In genomic region chrX:100408643-100409315, GRCh38 we compare ENCODE assay signal across 11 cellular contexts. TPM values are rescaled to one million over a fixed set of nuclear protein-coding genes. Genes with fewer than 3 reads are reported as not detected.
A peak's percentile ranks its signal among the peaks of the same experiment; 100 is the strongest.
DNase-seq lines count a peak whose midpoint lies in the region; ATAC-seq and TF ChIP-seq lines count a peak whose summit lies in the region.
"Had no signal": no experiment of that assay in that cellular context is flagged by ENCODE, and none has a peak within 500 bp of the region (broad histone marks: within the 10 kb centered on the region; RNA-seq: fewer than 3 reads in every experiment).

No MANE protein-coding gene starts in this region.

- no TSS peak for BruUV-seq in Caco-2 (replicated peaks; lab: Mats Ljungman, UMichigan)

- H3K4me1 Mint-ChIP-seq in Caco-2 (ENCODE audit: low read depth, unreplicated experiment): peaks cover 5% of the 10 kb centered on the region
- H3K4me1 Mint-ChIP-seq in progenitor cell of endocrine pancreas (ENCODE audit: low read depth): peaks cover 28% of the 10 kb centered on the region

- H3K36me3 Mint-ChIP-seq in Caco-2 (ENCODE audit: insufficient read depth, unreplicated experiment) (no peaks in the 10 kb centered on the region), progenitor cell of endocrine pancreas (ENCODE audit: insufficient read depth) (peaks cover 18% of the 10 kb centered on the region)

- H3K9ac ChIP-seq in HUES6 (ENCODE audit: low read length): peak overlapping the region; percentile 9

- no peaks in the 10 kb centered on the region for H3K79me2 ChIP-seq in hepatocyte

- ATAC-seq in HG02938 (IDR thresholded peaks at IDR 0.05; ENCODE audit: unreplicated experiment) (no peak), GM18502 (IDR thresholded peaks at IDR 0.05; ENCODE audit: poor library complexity, unreplicated experiment) (no peak), GM19467 (IDR thresholded peaks at IDR 0.05; ENCODE audit: unreplicated experiment) (no peak)

- CTCF ChIA-PET in Caco-2 (lab: Charles Lee): interaction anchor here (0.7 kb wide), 1 partner anchor 47 kb away, joined by 4 read pairs; no protein-coding TSS in a partner anchor

- intact Hi-C loops in Caco-2 (cut with micrococcal nuclease; ENCODE audit: unreplicated experiment): no loop called here

- H3K27ac Mint-ChIP-seq in Caco-2 (ENCODE audit: unreplicated experiment): no peak overlapping the region
- no peak overlapping the region for H3K27ac Mint-ChIP-seq in progenitor cell of endocrine pancreas

- WGBS in hepatocyte (ENCODE audit: low lambda C conversion rate, missing lambda C conversion rate): 42% methylated on average over 59 of the region's 82 CpGs

- peak overlapping the region; percentile 87 for H3K4me2 ChIP-seq in hepatocyte

- H3K4me1 ChIP-seq in Caco-2: no peaks in the 10 kb centered on the region
- peaks cover 27% of the 10 kb centered on the region for H3K4me1 ChIP-seq in HUES6 (ENCODE audit: control insufficient read depth, insufficient read depth, low read length)
- H3K4me1 ChIP-seq in hepatocyte (ENCODE audit: insufficient read depth): no peaks in the 10 kb centered on the region

- no peaks in the 10 kb centered on the region for H3K9me2 ChIP-seq in hepatocyte (replicated peaks; ENCODE audit: insufficient read depth)

- peak overlapping the region; percentile 68 for H2AFZ ChIP-seq in hepatocyte

- peaks cover 16% of the 10 kb centered on the region for H3K27me3 Mint-ChIP-seq in Caco-2 (ENCODE audit: insufficient read depth, unreplicated experiment)
- peaks cover 73% of the 10 kb centered on the region for H3K27me3 Mint-ChIP-seq in progenitor cell of endocrine pancreas

- POLR2A ChIA-PET in Caco-2 (lab: Charles Lee): no interaction called here

- no peak for TF ChIP-seq CTCF in Caco-2 (IDR thresholded peaks at IDR 0.05; ENCODE audit: insufficient read depth in 1 of 2, low read depth in 1 of 2, low read length in 1 of 2, severe bottlenecking in 1 of 2, unreplicated experiment in 1 of 2)
- TF ChIP-seq CTCF in hepatocyte (IDR thresholded peaks at IDR 0.05; ENCODE audit: poor library complexity): no peak
- no peak for TF ChIP-seq CTCF in progenitor cell of endocrine pancreas (IDR thresholded peaks at IDR 0.05; ENCODE audit: unreplicated experiment)

- H4K20me1 ChIP-seq in hepatocyte (ENCODE audit: insufficient read depth, poor library complexity, severe bottlenecking): no peaks in the 10 kb centered on the region

- H3K36me3 ChIP-seq in Caco-2 (ENCODE audit: control insufficient read depth, insufficient read depth, low read length): no peaks in the 10 kb centered on the region
- no peaks in the 10 kb centered on the region for H3K36me3 ChIP-seq in HUES6 (ENCODE audit: control insufficient read depth, insufficient read depth, low read length)
- H3K36me3 ChIP-seq in hepatocyte (replicated peaks; ENCODE audit: insufficient read depth, low read depth): no peaks in the 10 kb centered on the region

- H3K9me3 ChIP-seq in Caco-2 (no peaks in the 10 kb centered on the region), HUES6 (ENCODE audit: control insufficient read depth, insufficient read depth, low read depth, low read length) (peaks cover 8% of the 10 kb centered on the region; the same call in 1 of the 2 replicates), hepatocyte (ENCODE audit: low read depth) (no peaks in the 10 kb centered on the region)

- H3K4me3 Mint-ChIP-seq in Caco-2 (ENCODE audit: unreplicated experiment) (peak overlapping the region; percentile 78), progenitor cell of endocrine pancreas (ENCODE audit: low read depth) (peak overlapping the region; percentile 95)

- H3K27ac ChIP-seq in HUES6 (ENCODE audit: low read depth, low read length): no peak overlapping the region
- no peak overlapping the region for H3K27ac ChIP-seq in hepatocyte

- H3K4me3 ChIP-seq in Caco-2 (ENCODE audit: low read depth, low read length) (no peak overlapping the region), HUES6 (ENCODE audit: low read depth, low read length) (peak overlapping the region; percentile 64), hepatocyte (peak overlapping the region; percentile 45)

- no peaks in the 10 kb centered on the region; the same call in 1 of the 2 replicates for H3K27me3 ChIP-seq in Caco-2 (replicated peaks; ENCODE audit: control insufficient read depth, insufficient read depth, low read length)
- peaks cover 97% of the 10 kb centered on the region for H3K27me3 ChIP-seq in HUES6 (ENCODE audit: control insufficient read depth, insufficient read depth, low read length)
- peaks cover 13% of the 10 kb centered on the region for H3K27me3 ChIP-seq in hepatocyte

- no peaks in the 10 kb centered on the region for H3K9me3 Mint-ChIP-seq in Caco-2 (ENCODE audit: unreplicated experiment)
- peaks cover 5% of the 10 kb centered on the region for H3K9me3 Mint-ChIP-seq in progenitor cell of endocrine pancreas (ENCODE audit: low read depth)

- DNase-seq in Caco-2 (no peak), hepatocyte (ENCODE audit: low spot score) (peak; percentile 15), progenitor cell of endocrine pancreas (ENCODE audit: low spot score, unreplicated experiment) (no peak)
- DNase-seq in stimulated activated naive CD4-positive, alpha-beta T cell treated with Interleukin-2 at 50 U/mL for 16 hours (lab: John Stamatoyannopoulos, UW): no peak
- DNase-seq: activated CD4-positive, alpha-beta T cell treated with anti-CD3 and anti-CD28 coated beads, Interleukin-2, amount 50 U/mL, for 4 hours; midbrain; NCI-H2227 treated with DMSO at 0.1 percent for 48 hours had no signal

RNA-seq across cellular contexts. Expression of gene PCDH19, which starts 1.3 kb away (rescaled TPM):
- 0.11 and 0.14 TPM in 2 replicates for total RNA-seq in Caco-2 (2022)
- total RNA-seq in hepatocyte: 3.6 and 3.7 TPM in 2 replicates
- 0.92 and 1.8 TPM in 2 replicates for polyA plus RNA-seq in hepatocyte
- 33.3 and 47.5 TPM in 2 replicates for total RNA-seq in progenitor cell of endocrine pancreas
